ENCODE assay signal across 1 cellular context in genomic region chr11:65180877-65181568, GRCh38.
TF ChIP-seq lines count a peak whose summit lies in the region.

No MANE protein-coding gene starts in this region.

TF ChIP-seq in K562, 482 proteins besides CTCF, POLR2A, EP300 and RAD21 (continued from another document and continues in another):
- TF ChIP-seq UBTF (IDR thresholded peaks at IDR 0.05; ENCODE audit: borderline replicate concordance in 1 of 2, low read depth in 2 of 2, low read length in 2 of 2) (peak in 1 of 2 experiments; percentile 68; a peak in 1 of 4 replicates), USF1 (CRISPR knock-in tag; IDR thresholded peaks at IDR 0.05) (no peak; the same call in 1 of the 2 replicates), SMAD1 (IDR thresholded peaks at IDR 0.05; ENCODE audit: low read depth, low read length, partially characterized antibody) (peak; percentile 38), BRF2 (IDR thresholded peaks at IDR 0.05; ENCODE audit: borderline replicate concordance, insufficient read depth, insufficient read length) (no peak), XRCC5 (IDR thresholded peaks at IDR 0.05; ENCODE audit: low read depth, low read length) (no peak), RBM22 (IDR thresholded peaks at IDR 0.05; ENCODE audit: low read depth, low read length, poor library complexity, severe bottlenecking) (no peak), TAF7 (tag; IDR thresholded peaks at IDR 0.05) (no peak), ZBTB1 (CRISPR knock-in tag; IDR thresholded peaks at IDR 0.05; ENCODE audit: borderline replicate concordance, low read depth) (peak; percentile 81), MITF (IDR thresholded peaks at IDR 0.05) (no peak), E2F6 (IDR thresholded peaks at IDR 0.05; ENCODE audit: borderline replicate concordance in 1 of 2, extremely low read depth in 1 of 2, insufficient read depth in 1 of 2, insufficient read length in 1 of 2, low read depth in 1 of 2, low read length in 1 of 2, poor library complexity in 1 of 2, severe bottlenecking in 1 of 2) (peak; percentile 21 to 63), FOXK1 (CRISPR knock-in tag; IDR thresholded peaks at IDR 0.05; ENCODE audit: borderline replicate concordance) (no peak), ZNF121 (CRISPR knock-in tag; conservative IDR thresholded peaks at IDR 0.05) (no peak), ATF2 (CRISPR knock-in tag; IDR thresholded peaks at IDR 0.05) (no peak), NCOA6 (IDR thresholded peaks at IDR 0.05) (no peak), ESRRB (CRISPR knock-in tag; IDR thresholded peaks at IDR 0.05; ENCODE audit: borderline replicate concordance) (no peak), ZNF197 (CRISPR knock-in tag; IDR thresholded peaks at IDR 0.05; ENCODE audit: low read depth) (no peak), SLC30A9 (CRISPR knock-in tag; IDR thresholded peaks at IDR 0.05) (no peak), ZNF212 (CRISPR knock-in tag; IDR thresholded peaks at IDR 0.05) (no peak), ZBTB11 (CRISPR knock-in tag; IDR thresholded peaks at IDR 0.05) (no peak), GATAD2B (IDR thresholded peaks at IDR 0.05; ENCODE audit: borderline replicate concordance) (no peak), DEAF1 (CRISPR knock-in tag; IDR thresholded peaks at IDR 0.05) (peak; percentile 69), SAFB (IDR thresholded peaks at IDR 0.05; ENCODE audit: borderline replicate concordance, low read depth, low read length) (peak; percentile 36; the same call in 1 of the 2 replicates), SUPT5H (IDR thresholded peaks at IDR 0.05) (peak; percentile 30; the same call in 1 of the 2 replicates), RB1 (IDR thresholded peaks at IDR 0.05; ENCODE audit: low read depth) (peak; percentile 48; the same call in 1 of the 2 replicates), KLF16 (IDR thresholded peaks at IDR 0.05) (peak; percentile 5; the same call in 1 of the 2 replicates), CEBPG (CRISPR knock-in tag; IDR thresholded peaks at IDR 0.05) (no peak), CEBPG (tag; conservative IDR thresholded peaks at IDR 0.05 in 1 of 2, IDR thresholded peaks at IDR 0.05 in 1 of 2) (no peak), STAT6 (CRISPR knock-in tag; IDR thresholded peaks at IDR 0.05) (no peak), SPI1 (IDR thresholded peaks at IDR 0.05; ENCODE audit: borderline replicate concordance, low read depth, low read length) (no peak), ZNF217 (CRISPR knock-in tag; IDR thresholded peaks at IDR 0.05) (no peak), DPF2 (IDR thresholded peaks at IDR 0.05) (peak; percentile 30; the same call in 1 of the 2 replicates), CBFA2T3 (IDR thresholded peaks at IDR 0.05) (no peak), MAFK (IDR thresholded peaks at IDR 0.05; ENCODE audit: low read length) (no peak), RHOXF2B (CRISPR knock-in tag; conservative IDR thresholded peaks at IDR 0.05) (no peak), NBN (IDR thresholded peaks at IDR 0.05; ENCODE audit: low read depth) (0 out of 2 replicates have a peak, but pooled peaks have one; percentile 46), MCM2 (IDR thresholded peaks at IDR 0.05; ENCODE audit: low read depth) (no peak), NFATC3 (IDR thresholded peaks at IDR 0.05) (no peak), RBFOX2 (IDR thresholded peaks at IDR 0.05; ENCODE audit: low read depth, low read length) (peak; percentile 72), ZNF24 (IDR thresholded peaks at IDR 0.05) (no peak), ZFX (CRISPR knock-in tag; IDR thresholded peaks at IDR 0.05) (no peak; the same call in 1 of the 2 replicates)
- TF ChIP-seq, protein P1, sequence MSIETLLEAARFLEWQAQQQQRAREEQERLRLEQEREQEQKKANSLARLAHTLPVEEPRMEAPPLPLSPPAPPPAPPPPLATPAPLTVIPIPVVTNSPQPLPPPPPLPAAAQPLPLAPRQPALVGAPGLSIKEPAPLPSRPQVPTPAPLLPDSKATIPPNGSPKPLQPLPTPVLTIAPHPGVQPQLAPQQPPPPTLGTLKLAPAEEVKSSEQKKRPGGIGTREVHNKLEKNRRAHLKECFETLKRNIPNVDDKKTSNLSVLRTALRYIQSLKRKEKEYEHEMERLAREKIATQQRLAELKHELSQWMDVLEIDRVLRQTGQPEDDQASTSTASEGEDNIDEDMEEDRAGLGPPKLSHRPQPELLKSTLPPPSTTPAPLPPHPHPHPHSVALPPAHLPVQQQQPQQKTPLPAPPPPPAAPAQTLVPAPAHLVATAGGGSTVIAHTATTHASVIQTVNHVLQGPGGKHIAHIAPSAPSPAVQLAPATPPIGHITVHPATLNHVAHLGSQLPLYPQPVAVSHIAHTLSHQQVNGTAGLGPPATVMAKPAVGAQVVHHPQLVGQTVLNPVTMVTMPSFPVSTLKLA (conservative IDR thresholded peaks at IDR 0.05): peak in 1 of 2 experiments; percentile 62
